In genomic region chr7:66920769-66921395, GRCh38 we compare ENCODE assay signal across 8 cellular contexts. TPM values are rescaled to one million over a fixed set of nuclear protein-coding genes. Genes with fewer than 3 reads are reported as not detected.
DNase-seq lines count a peak whose midpoint lies in the region; TF ChIP-seq lines count a peak whose summit lies in the region.

TSS of gene TMEM248 (plus strand) at chr7:66921225. CDS start at chr7:66941866, 20,641 bp downstream.

- H3K9ac ChIP-seq in endodermal cell (ENCODE audit: extremely low read depth, low read length, poor library complexity, severe bottlenecking) = peak within 1 kb of the TSS; percentile 80

- WGBS in endodermal cell (ENCODE audit: insufficient coverage in 1 of 2, insufficient read length in 1 of 2), 2 experiments = 4 to 15% methylated on average over 9 to 67 of the region's 67 CpGs

- peak within 1 kb of the TSS; percentile 95 for H3K4me3 Mint-ChIP-seq in endodermal cell

- H3K9me3 Mint-ChIP-seq in endodermal cell = no peaks in the 10 kb centered on the region

- H3K36me3 ChIP-seq in endodermal cell (ENCODE audit: control insufficient read depth, insufficient read depth, low read length) = peaks cover 12% of the 10 kb centered on the region

- H3K27ac Mint-ChIP-seq in endodermal cell = peak within 1 kb of the TSS; percentile 99

- no peaks in the 10 kb centered on the region for H3K27me3 ChIP-seq in endodermal cell (ENCODE audit: control insufficient read depth, insufficient read depth, low read length, poor library complexity, severe bottlenecking)

- H3K4me1 ChIP-seq in endodermal cell (ENCODE audit: control insufficient read depth, insufficient read depth, low read length) = no peaks in the 10 kb centered on the region

- H3K4me1 Mint-ChIP-seq in endodermal cell = peaks cover 15% of the 10 kb centered on the region

- H3K27ac ChIP-seq in endodermal cell (ENCODE audit: low read depth, low read length) = peak within 1 kb of the TSS; percentile 57

- H3K36me3 Mint-ChIP-seq in endodermal cell (ENCODE audit: low read depth) = peaks cover 16% of the 10 kb centered on the region

- TF ChIP-seq CTCF in GM20000 (IDR thresholded peaks at IDR 0.05; ENCODE audit: extremely low read depth, missing control alignments) (no peak), endodermal cell (conservative IDR thresholded peaks at IDR 0.05) (no peak)

- peak within 1 kb of the TSS; percentile 93 for H3K4me3 ChIP-seq in endodermal cell (ENCODE audit: low read length)

- H3K9me3 ChIP-seq in endodermal cell (ENCODE audit: control insufficient read depth, low read length) = no peaks in the 10 kb centered on the region

- DNase-seq in COLO829 (ENCODE audit: low spot score) = peak; percentile 87
- DNase-seq in GM20000 (ENCODE audit: low spot score) = peak; percentile 93
- peak; percentile 85 for DNase-seq in HT1080 (ENCODE audit: low read depth)
- peak; percentile 84 for DNase-seq in NOMO-1 treated with dmso at 0.1 percent for 144 hours (lab: John Stamatoyannopoulos, UW; ENCODE audit: unreplicated experiment)
- DNase-seq in activated CD8-positive, alpha-beta memory T cell treated with anti-CD3 and anti-CD28 coated beads, Interleukin-2, amount 50 U/mL, for 24 hours (ENCODE audit: extremely low read depth) = peak; percentile 73
- peak; percentile 88 for DNase-seq in endodermal cell
- DNase-seq in mesenteric fat pad (ENCODE audit: low spot score) = peak; percentile 96
- peak; percentile 80 for DNase-seq in stimulated activated CD8-positive, alpha-beta memory T cell treated with anti-CD3 and anti-CD28 coated beads, Interleukin-15, amount 100 ng/mL, for 1 hour (ENCODE audit: low read depth)

- no peaks in the 10 kb centered on the region for H3K27me3 Mint-ChIP-seq in endodermal cell (ENCODE audit: insufficient read depth)

RNA-seq across cellular contexts. Expression of gene TMEM248, which starts in this region (rescaled TPM):
- total RNA-seq in HT1080 (2014; rRNA removed; shearing (Covaris generic)) = 101 and 108 TPM in 2 replicates
- 76.8 and 80.7 TPM in 2 replicates for polyA plus RNA-seq in HT1080 (2015; cell fraction: cytosol; rRNA removed)
- polyA plus RNA-seq in HT1080 (2015; cell fraction: nucleus; rRNA removed) = 51.1 and 58.8 TPM in 2 replicates
- total RNA-seq in endodermal cell (10 to 100 TPM; 77.9 to 79.8 TPM), mesenteric fat pad (84.8 TPM)
- 46.3 TPM for polyA plus RNA-seq in endodermal cell (2013, experiment 1 of 2)
- polyA plus RNA-seq in endodermal cell (2013, experiment 2 of 2) = 47.2 TPM

Comparison
In these comparisons a context has a peak if more than half of its experiments do, and no peak if none do; other contexts are left out.
1. Peak in every context shown above with its lines: DNase-seq, H3K4me3 ChIP-seq and H3K27ac ChIP-seq.